ENCODE assay signal across 1 cellular context in the genomic region with DNA sequence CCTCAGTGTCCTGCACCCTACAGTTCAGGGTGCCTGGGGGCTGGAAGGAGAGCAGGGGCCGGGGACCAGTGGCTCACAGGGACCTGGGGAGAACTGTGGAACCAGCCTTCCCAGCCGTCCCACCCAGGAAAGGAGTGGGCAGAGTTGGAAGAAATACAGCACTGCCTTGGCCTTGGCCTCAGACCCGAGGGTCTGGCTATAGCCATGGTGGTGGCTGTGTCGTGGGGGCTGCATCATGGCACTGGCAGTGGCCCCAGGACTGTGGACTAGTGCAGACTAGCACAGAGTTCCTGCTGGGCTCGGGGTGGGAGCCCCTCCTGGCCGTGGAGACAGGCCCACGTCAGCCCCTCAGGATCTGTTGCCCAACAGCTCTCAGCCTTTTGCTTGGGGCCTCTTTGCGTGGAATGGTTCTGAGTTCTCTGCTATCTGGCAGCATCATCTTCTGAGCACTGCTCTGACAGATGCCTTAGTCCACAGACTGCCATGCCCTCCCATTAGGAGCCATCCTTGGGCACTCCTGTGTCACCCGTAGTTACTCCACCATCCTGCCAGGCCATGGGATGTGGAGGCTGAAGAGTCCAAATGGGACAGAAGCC.
TF ChIP-seq lines count a peak whose summit lies in the region.

No MANE protein-coding gene starts in this region.

TF ChIP-seq in HCT116, 20 proteins besides CTCF, POLR2A, EP300 and RAD21 (continued from another document):
- TF ChIP-seq, protein P1, sequence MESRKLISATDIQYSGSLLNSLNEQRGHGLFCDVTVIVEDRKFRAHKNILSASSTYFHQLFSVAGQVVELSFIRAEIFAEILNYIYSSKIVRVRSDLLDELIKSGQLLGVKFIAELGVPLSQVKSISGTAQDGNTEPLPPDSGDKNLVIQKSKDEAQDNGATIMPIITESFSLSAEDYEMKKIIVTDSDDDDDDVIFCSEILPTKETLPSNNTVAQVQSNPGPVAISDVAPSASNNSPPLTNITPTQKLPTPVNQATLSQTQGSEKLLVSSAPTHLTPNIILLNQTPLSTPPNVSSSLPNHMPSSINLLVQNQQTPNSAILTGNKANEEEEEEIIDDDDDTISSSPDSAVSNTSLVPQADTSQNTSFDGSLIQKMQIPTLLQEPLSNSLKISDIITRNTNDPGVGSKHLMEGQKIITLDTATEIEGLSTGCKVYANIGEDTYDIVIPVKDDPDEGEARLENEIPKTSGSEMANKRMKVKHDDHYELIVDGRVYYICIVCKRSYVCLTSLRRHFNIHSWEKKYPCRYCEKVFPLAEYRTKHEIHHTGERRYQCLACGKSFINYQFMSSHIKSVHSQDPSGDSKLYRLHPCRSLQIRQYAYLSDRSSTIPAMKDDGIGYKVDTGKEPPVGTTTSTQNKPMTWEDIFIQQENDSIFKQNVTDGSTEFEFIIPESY (IDR thresholded peaks at IDR 0.05; ENCODE audit: extremely low read depth, insufficient replicate concordance, low read length) = no peak
- no peak for TF ChIP-seq SRF (IDR thresholded peaks at IDR 0.05; ENCODE audit: low read depth)
- TF ChIP-seq POLR2AphosphoS5 (IDR thresholded peaks at IDR 0.05; ENCODE audit: low read depth, low read length) = no peak
- TF ChIP-seq YY1 (IDR thresholded peaks at IDR 0.05; ENCODE audit: extremely low read depth, insufficient replicate concordance, low read depth, low read length) = no peak
- TF ChIP-seq SIN3A (IDR thresholded peaks at IDR 0.05; ENCODE audit: low read depth) = no peak
- no peak for TF ChIP-seq EZH2 (IDR thresholded peaks at IDR 0.05)
- TF ChIP-seq, protein P2, sequence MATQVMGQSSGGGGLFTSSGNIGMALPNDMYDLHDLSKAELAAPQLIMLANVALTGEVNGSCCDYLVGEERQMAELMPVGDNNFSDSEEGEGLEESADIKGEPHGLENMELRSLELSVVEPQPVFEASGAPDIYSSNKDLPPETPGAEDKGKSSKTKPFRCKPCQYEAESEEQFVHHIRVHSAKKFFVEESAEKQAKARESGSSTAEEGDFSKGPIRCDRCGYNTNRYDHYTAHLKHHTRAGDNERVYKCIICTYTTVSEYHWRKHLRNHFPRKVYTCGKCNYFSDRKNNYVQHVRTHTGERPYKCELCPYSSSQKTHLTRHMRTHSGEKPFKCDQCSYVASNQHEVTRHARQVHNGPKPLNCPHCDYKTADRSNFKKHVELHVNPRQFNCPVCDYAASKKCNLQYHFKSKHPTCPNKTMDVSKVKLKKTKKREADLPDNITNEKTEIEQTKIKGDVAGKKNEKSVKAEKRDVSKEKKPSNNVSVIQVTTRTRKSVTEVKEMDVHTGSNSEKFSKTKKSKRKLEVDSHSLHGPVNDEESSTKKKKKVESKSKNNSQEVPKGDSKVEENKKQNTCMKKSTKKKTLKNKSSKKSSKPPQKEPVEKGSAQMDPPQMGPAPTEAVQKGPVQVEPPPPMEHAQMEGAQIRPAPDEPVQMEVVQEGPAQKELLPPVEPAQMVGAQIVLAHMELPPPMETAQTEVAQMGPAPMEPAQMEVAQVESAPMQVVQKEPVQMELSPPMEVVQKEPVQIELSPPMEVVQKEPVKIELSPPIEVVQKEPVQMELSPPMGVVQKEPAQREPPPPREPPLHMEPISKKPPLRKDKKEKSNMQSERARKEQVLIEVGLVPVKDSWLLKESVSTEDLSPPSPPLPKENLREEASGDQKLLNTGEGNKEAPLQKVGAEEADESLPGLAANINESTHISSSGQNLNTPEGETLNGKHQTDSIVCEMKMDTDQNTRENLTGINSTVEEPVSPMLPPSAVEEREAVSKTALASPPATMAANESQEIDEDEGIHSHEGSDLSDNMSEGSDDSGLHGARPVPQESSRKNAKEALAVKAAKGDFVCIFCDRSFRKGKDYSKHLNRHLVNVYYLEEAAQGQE (IDR thresholded peaks at IDR 0.05; ENCODE audit: low read depth) = no peak
- TF ChIP-seq EGR1 (IDR thresholded peaks at IDR 0.05; ENCODE audit: low read depth) = no peak
- TF ChIP-seq EZH2phosphoT487 (IDR thresholded peaks at IDR 0.05; ENCODE audit: borderline replicate concordance) = no peak
- no peak for TF ChIP-seq ZFX (IDR thresholded peaks at IDR 0.05)
- no peak for TF ChIP-seq CBX3 (IDR thresholded peaks at IDR 0.05; ENCODE audit: low read depth)
- no peak for TF ChIP-seq FOSL1 (IDR thresholded peaks at IDR 0.05; ENCODE audit: low read depth)
- TF ChIP-seq, protein P3, sequence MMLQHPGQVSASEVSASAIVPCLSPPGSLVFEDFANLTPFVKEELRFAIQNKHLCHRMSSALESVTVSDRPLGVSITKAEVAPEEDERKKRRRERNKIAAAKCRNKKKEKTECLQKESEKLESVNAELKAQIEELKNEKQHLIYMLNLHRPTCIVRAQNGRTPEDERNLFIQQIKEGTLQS (IDR thresholded peaks at IDR 0.05) = no peak
